In the genomic region with DNA sequence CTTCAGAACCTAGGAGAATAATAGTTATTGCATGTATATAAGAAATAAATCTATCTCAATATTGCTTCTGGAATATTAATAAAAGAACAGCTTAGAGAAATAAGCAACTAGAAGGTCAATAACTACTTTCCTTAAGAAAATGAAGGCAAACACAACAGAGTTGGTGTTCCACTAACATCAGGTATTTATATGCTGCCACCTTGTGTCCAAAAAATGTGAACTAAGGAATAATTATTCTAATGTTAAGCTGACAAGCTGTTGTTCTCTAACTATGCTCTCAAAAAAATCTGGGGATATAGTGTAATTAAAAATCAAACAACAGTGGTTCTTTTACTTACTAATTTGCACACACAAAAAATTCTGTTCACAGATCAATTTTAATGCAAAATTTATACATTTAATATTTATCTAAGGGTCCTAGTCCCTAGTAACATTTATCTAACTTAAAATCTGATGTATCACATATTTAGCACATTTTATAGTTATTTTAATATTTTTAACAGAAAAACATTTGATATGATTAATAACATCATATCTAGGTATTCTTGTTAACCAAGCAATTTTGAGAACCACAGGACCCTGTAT, we compare ENCODE assay signal across 1 cellular context.
TF ChIP-seq lines count a peak whose summit lies in the region.

No MANE protein-coding gene starts in this region.

TF ChIP-seq in H1, 55 proteins besides CTCF, POLR2A, EP300 and RAD21 (continued from another document):
- no peak for TF ChIP-seq SP4 (IDR thresholded peaks at IDR 0.05; ENCODE audit: low read length)
- no peak for TF ChIP-seq KDM1A (IDR thresholded peaks at IDR 0.05; ENCODE audit: borderline replicate concordance, low read length)
- TF ChIP-seq FOSL1 (IDR thresholded peaks at IDR 0.05; ENCODE audit: insufficient read depth, low read depth, low read length) = no peak
- no peak for TF ChIP-seq EZH2 (IDR thresholded peaks at IDR 0.05; ENCODE audit: low read depth, low read length, severe bottlenecking)
- TF ChIP-seq BACH1 (IDR thresholded peaks at IDR 0.05; ENCODE audit: low read length) = no peak
- TF ChIP-seq PHF8 (conservative IDR thresholded peaks at IDR 0.05; ENCODE audit: low read depth, low read length) = no peak
- TF ChIP-seq SP2 (IDR thresholded peaks at IDR 0.05; ENCODE audit: low read length) = no peak
- no peak for TF ChIP-seq HDAC6 (IDR thresholded peaks at IDR 0.05; ENCODE audit: low read depth, low read length)
- TF ChIP-seq TCF12 (IDR thresholded peaks at IDR 0.05; ENCODE audit: low read depth, low read length) = no peak
- TF ChIP-seq SIN3A (conservative IDR thresholded peaks at IDR 0.05 in 1 of 2, IDR thresholded peaks at IDR 0.05 in 1 of 2; ENCODE audit: low read depth in 1 of 2, low read length in 2 of 2) = no peak
- TF ChIP-seq CBX5 (IDR thresholded peaks at IDR 0.05; ENCODE audit: low read depth, low read length) = no peak
